Comparison of ENCODE assay signal across 8 cellular contexts in the genomic region with DNA sequence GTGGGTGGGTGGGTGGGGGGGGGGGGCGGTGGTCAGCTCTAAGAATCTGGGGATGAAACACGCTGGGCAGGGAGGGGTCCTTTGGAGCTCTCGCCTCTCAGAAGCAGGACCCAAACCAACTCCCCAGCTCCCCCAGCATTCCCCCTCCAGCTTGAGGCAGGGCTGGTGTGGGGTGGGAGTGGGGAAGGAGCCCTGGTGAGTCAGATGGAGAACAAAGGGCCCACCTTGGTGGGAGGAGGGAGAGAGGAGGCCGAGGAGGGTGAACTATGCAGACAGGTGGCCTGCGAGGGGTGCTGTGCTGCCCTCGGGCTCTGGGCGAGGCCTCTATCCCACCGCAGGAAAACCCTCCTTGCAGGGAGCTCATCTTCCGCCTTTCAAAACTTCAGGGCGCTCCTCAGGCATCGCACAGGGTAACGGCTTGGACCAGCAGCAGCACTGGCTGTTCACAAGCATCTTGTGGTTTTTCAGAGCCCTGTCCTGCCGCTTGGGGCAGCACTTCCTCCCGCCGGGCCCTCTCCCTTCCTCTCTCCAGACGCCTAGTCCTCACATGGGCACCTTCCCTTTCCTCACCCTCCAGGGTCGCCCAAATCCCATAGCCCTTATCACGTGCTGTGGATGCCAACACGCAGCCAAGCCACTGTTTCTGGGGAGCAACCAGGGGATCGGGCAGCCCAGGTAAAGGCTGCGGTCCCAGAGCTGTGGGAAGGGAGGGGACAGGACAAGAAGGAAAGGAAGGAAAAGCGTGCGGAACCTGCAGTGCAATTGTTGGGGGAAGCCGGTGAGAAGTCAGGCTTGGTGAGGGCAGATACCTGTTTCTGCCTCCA. TPM values are rescaled to one million over a fixed set of nuclear protein-coding genes. Genes with fewer than 3 reads are reported as not detected.
DNase-seq lines count a peak whose midpoint lies in the region; ATAC-seq and TF ChIP-seq lines count a peak whose summit lies in the region.

No MANE protein-coding gene starts in this region.

- H3K36me3 ChIP-seq in GM06990 (ENCODE audit: control insufficient read depth, insufficient read depth, low read length) (no peaks in the 10 kb centered on the region), brain microvascular endothelial cell (replicated peaks) (no peaks in the 10 kb centered on the region), skeletal muscle satellite cell (ENCODE audit: insufficient read depth, low read length) (no peaks in the 10 kb centered on the region)

- H3K27me3 ChIP-seq in GM06990 (replicated peaks; ENCODE audit: control insufficient read depth, insufficient read depth, low read length): no peaks in the 10 kb centered on the region; the same call in none of the 2 replicates
- H3K27me3 ChIP-seq in brain microvascular endothelial cell (replicated peaks): no peaks in the 10 kb centered on the region
- H3K27me3 ChIP-seq in skeletal muscle satellite cell (ENCODE audit: control insufficient read depth, insufficient read depth, low read length): peaks cover 21% of the 10 kb centered on the region

- H3K9me3 Mint-ChIP-seq in HFFc6: no peaks in the 10 kb centered on the region
- H3K9me3 Mint-ChIP-seq in T-helper 2 cell treated with Interferon-gamma antibody and Interleukin-4, amounts not matched to agents 5 μg/mL and 100 μg/mL, for 36 hours: no peaks in the 10 kb centered on the region

- H3K27ac Mint-ChIP-seq in HFFc6: no peak overlapping the region
- peak overlapping the region; percentile 6 for H3K27ac Mint-ChIP-seq in T-helper 2 cell treated with Interferon-gamma antibody and Interleukin-4, amounts not matched to agents 5 μg/mL and 100 μg/mL, for 36 hours

- DNase-seq in GM06990 (ENCODE audit: extremely low read depth, insufficient read length) (peak; percentile 61), HFFc6 (peak; percentile 20), NCI-H1092 treated with DMSO at 0.1 percent for 48 hours (lab: John Stamatoyannopoulos, UW) (peak; percentile 63), brain microvascular endothelial cell (peak; percentile 60)
- DNase-seq in T-helper 2 cell treated with Interferon-gamma antibody and Interleukin-4, amounts not matched to agents 5 μg/mL and 100 μg/mL, for 36 hours (ENCODE audit: low spot score): peak; percentile 56

- H3K27me3 Mint-ChIP-seq in HFFc6 (ENCODE audit: insufficient read depth): peaks cover 35% of the 10 kb centered on the region
- H3K27me3 Mint-ChIP-seq in T-helper 2 cell treated with Interferon-gamma antibody and Interleukin-4, amounts not matched to agents 5 μg/mL and 100 μg/mL, for 36 hours (ENCODE audit: low read depth): peaks cover 30% of the 10 kb centered on the region

- H3K9ac ChIP-seq in skeletal muscle satellite cell (ENCODE audit: low read depth, low read length): no peak overlapping the region

- peak overlapping the region; percentile 20 for H3K4me3 ChIP-seq in GM06990 (replicated peaks; ENCODE audit: low read depth, low read length)
- peak overlapping the region; percentile 15 for H3K4me3 ChIP-seq in brain microvascular endothelial cell (ENCODE audit: low read depth, low read length)
- peak overlapping the region; percentile 20 for H3K4me3 ChIP-seq in iPS-18c (ENCODE audit: insufficient read depth, low read depth, low read length)
- peak overlapping the region; percentile 55 for H3K4me3 ChIP-seq in skeletal muscle satellite cell (ENCODE audit: low read length)

- H3K4me2 ChIP-seq in skeletal muscle satellite cell (ENCODE audit: low read length): peak overlapping the region; percentile 92

- peaks cover 16% of the 10 kb centered on the region for H3K4me1 ChIP-seq in skeletal muscle satellite cell (ENCODE audit: control insufficient read depth, insufficient read depth, low read length)

- TF ChIP-seq CTCF in GM06990 (IDR thresholded peaks at IDR 0.05; ENCODE audit: insufficient read depth, low read length, poor library complexity, severe bottlenecking) (peak; percentile 73), HFFc6 (IDR thresholded peaks at IDR 0.05) (peak; percentile 74), brain microvascular endothelial cell (IDR thresholded peaks at IDR 0.05; ENCODE audit: low read depth, low read length, missing control alignments) (peak; percentile 90)

- H3K9me3 ChIP-seq in iPS-18c (ENCODE audit: control insufficient read depth, insufficient read depth, low read length) (no peaks in the 10 kb centered on the region), skeletal muscle satellite cell (replicated peaks; ENCODE audit: low read length) (no peaks in the 10 kb centered on the region)

- H3K4me1 Mint-ChIP-seq in HFFc6 (ENCODE audit: low read depth): peaks cover 16% of the 10 kb centered on the region
- peaks cover 11% of the 10 kb centered on the region for H3K4me1 Mint-ChIP-seq in T-helper 2 cell treated with Interferon-gamma antibody and Interleukin-4, amounts not matched to agents 5 μg/mL and 100 μg/mL, for 36 hours (ENCODE audit: low read depth)

- in situ Hi-C loops in brain microvascular endothelial cell (cut with HindIII; ENCODE audit: low pct_ligation_motif_present, low sequenced_read_pairs): no loop called here

- peak overlapping the region; percentile 96 for H3K4me3 Mint-ChIP-seq in HFFc6
- peak overlapping the region; percentile 97 for H3K4me3 Mint-ChIP-seq in T-helper 2 cell treated with Interferon-gamma antibody and Interleukin-4, amounts not matched to agents 5 μg/mL and 100 μg/mL, for 36 hours

- H3K27ac ChIP-seq in brain microvascular endothelial cell: no peak overlapping the region

- ATAC-seq in HG03135 (IDR thresholded peaks at IDR 0.05; ENCODE audit: unreplicated experiment): no peak

- no peaks in the 10 kb centered on the region for H3K36me3 Mint-ChIP-seq in HFFc6 (ENCODE audit: low read depth)
- no peaks in the 10 kb centered on the region for H3K36me3 Mint-ChIP-seq in T-helper 2 cell treated with Interferon-gamma antibody and Interleukin-4, amounts not matched to agents 5 μg/mL and 100 μg/mL, for 36 hours (ENCODE audit: low read depth)

RNA-seq across cellular contexts. Expression of a gene that starts 34.0 kb away (rescaled TPM):
- 10 to 100 TPM; 43.1 to 62.1 (median 45.3) TPM for total RNA-seq in HFFc6 (2021; fragmentation: NEBNext Ultra II Directional; extraction: Animal tissue kit (Norgen Biotek cat#: 25700))
- 40.8 and 44.3 TPM in 2 replicates for total RNA-seq in skeletal muscle satellite cell (2012; rRNA removed)

RNA-seq across cellular contexts. Expression of a gene that starts 58.7 kb away (rescaled TPM):
- 10 to 100 TPM; 15.5 to 19.9 (median 17.9) TPM for total RNA-seq in HFFc6 (2021; fragmentation: NEBNext Ultra II Directional; extraction: Animal tissue kit (Norgen Biotek cat#: 25700))
- total RNA-seq in skeletal muscle satellite cell (2012; rRNA removed): 9.9 and 10.5 TPM in 2 replicates
